Comparison of ENCODE assay signal across 24 cellular contexts in genomic region chr7:79398145-79398749, GRCh38. TPM values are rescaled to one million over a fixed set of nuclear protein-coding genes. Genes with fewer than 3 reads are reported as not detected.
DNase-seq lines count a peak whose midpoint lies in the region; ATAC-seq and TF ChIP-seq lines count a peak whose summit lies in the region.
"Had no signal": no experiment of that assay in that cellular context is flagged by ENCODE, and none has a peak within 500 bp of the region (broad histone marks: within the 10 kb centered on the region; RNA-seq: fewer than 3 reads in every experiment).

No MANE protein-coding gene starts in this region.

- CTCF ChIA-PET in Panc1 (lab: Charles Lee) = interaction anchor here (0.7 kb wide), 1 partner anchor 9 kb away, joined by 7 read pairs; no protein-coding TSS in a partner anchor
- CTCF ChIA-PET in activated CD4-positive, alpha-beta memory T cell treated with anti-CD3 and anti-CD28 coated beads, Interleukin-2, amount 10 ng/mL, durations not matched to agents 7 days and 5 days (lab: Charles Lee) = no interaction called here

- no peaks in the 10 kb centered on the region for H3K27me3 ChIP-seq in Panc1 (ENCODE audit: control insufficient read depth, insufficient read depth, low read length)
- H3K27me3 ChIP-seq: body of pancreas, esophagus muscularis mucosa, SJCRH30 had no signal

- POLR2A ChIA-PET in Panc1 (lab: Charles Lee) = no interaction called here
- POLR2A ChIA-PET in activated CD4-positive, alpha-beta memory T cell treated with anti-CD3 and anti-CD28 coated beads, Interleukin-2, amount 10 ng/mL, durations not matched to agents 7 days and 5 days (lab: Charles Lee) = no interaction called here

- no peaks in the 10 kb centered on the region for H3K4me1 Mint-ChIP-seq in stimulated activated effector memory CD8-positive, alpha-beta T cell treated with anti-CD3 and anti-CD28 coated beads, Interleukin-12 subunit alpha, Interleukin-12 subunit beta, amount 100 ng/mL, for 72 hours
- no peaks in the 10 kb centered on the region for H3K4me1 Mint-ChIP-seq in activated naive CD8-positive, alpha-beta T cell treated with anti-CD3 and anti-CD28 coated beads, Interleukin-2, amount 50 U/mL, for 24 hours
- H3K4me1 Mint-ChIP-seq in activated CD4-positive, alpha-beta memory T cell treated with anti-CD3 and anti-CD28 coated beads, Interleukin-2, amount 10 ng/mL, durations not matched to agents 7 days and 5 days = no peaks in the 10 kb centered on the region
- H3K4me1 Mint-ChIP-seq: CD4-positive, alpha-beta memory T cell had no signal

- H3K4me3 Mint-ChIP-seq in stimulated activated effector memory CD8-positive, alpha-beta T cell treated with anti-CD3 and anti-CD28 coated beads, Interleukin-12 subunit alpha, Interleukin-12 subunit beta, amount 100 ng/mL, for 72 hours = no peak overlapping the region
- no peak overlapping the region for H3K4me3 Mint-ChIP-seq in activated naive CD8-positive, alpha-beta T cell treated with anti-CD3 and anti-CD28 coated beads, Interleukin-2, amount 50 U/mL, for 24 hours
- H3K4me3 Mint-ChIP-seq in activated CD4-positive, alpha-beta memory T cell treated with anti-CD3 and anti-CD28 coated beads, Interleukin-2, amount 10 ng/mL, durations not matched to agents 7 days and 5 days = no peak overlapping the region
- H3K4me3 Mint-ChIP-seq: CD4-positive, alpha-beta memory T cell; T-helper 1 cell treated with Interleukin-12 subunit alpha and Interleukin-12 subunit beta and Interleukin-4 antibody, amounts not matched to agents 30 μg/mL and 1 μg/mL, for 36 hours; type B pancreatic cell had no signal

- H3K36me3 Mint-ChIP-seq in stimulated activated effector memory CD8-positive, alpha-beta T cell treated with anti-CD3 and anti-CD28 coated beads, Interleukin-12 subunit alpha, Interleukin-12 subunit beta, amount 100 ng/mL, for 72 hours = no peaks in the 10 kb centered on the region
- no peaks in the 10 kb centered on the region for H3K36me3 Mint-ChIP-seq in activated naive CD8-positive, alpha-beta T cell treated with anti-CD3 and anti-CD28 coated beads, Interleukin-2, amount 50 U/mL, for 24 hours (ENCODE audit: low read depth)
- H3K36me3 Mint-ChIP-seq in activated CD4-positive, alpha-beta memory T cell treated with anti-CD3 and anti-CD28 coated beads, Interleukin-2, amount 10 ng/mL, durations not matched to agents 7 days and 5 days (ENCODE audit: low read depth) = no peaks in the 10 kb centered on the region
- H3K36me3 Mint-ChIP-seq: activated naive CD4-positive, alpha-beta T cell treated with anti-CD3 and anti-CD28 coated beads, Interleukin-2, amount 50 U/mL, for 72 hours; CD4-positive, alpha-beta memory T cell; type B pancreatic cell had no signal

- peaks cover 8% of the 10 kb centered on the region; the same call in 1 of the 2 replicates for H3K4me1 ChIP-seq in Panc1 (ENCODE audit: control insufficient read depth, insufficient read depth, low read length)
- H3K4me1 ChIP-seq: body of pancreas, psoas muscle had no signal

- in situ Hi-C loops in Panc1 (cut with HindIII; ENCODE audit: low pct_unique_long_range_greater_than_20kb, low sequenced_read_pairs) = no loop called here

- no peak overlapping the region for H3K27ac Mint-ChIP-seq in stimulated activated effector memory CD8-positive, alpha-beta T cell treated with anti-CD3 and anti-CD28 coated beads, Interleukin-12 subunit alpha, Interleukin-12 subunit beta, amount 100 ng/mL, for 72 hours
- no peak overlapping the region for H3K27ac Mint-ChIP-seq in activated naive CD8-positive, alpha-beta T cell treated with anti-CD3 and anti-CD28 coated beads, Interleukin-2, amount 50 U/mL, for 24 hours
- no peak overlapping the region for H3K27ac Mint-ChIP-seq in activated CD4-positive, alpha-beta memory T cell treated with anti-CD3 and anti-CD28 coated beads, Interleukin-2, amount 10 ng/mL, durations not matched to agents 7 days and 5 days
- H3K27ac Mint-ChIP-seq: activated naive CD4-positive, alpha-beta T cell treated with anti-CD3 and anti-CD28 coated beads, Interleukin-2, amount 50 U/mL, for 72 hours; CD4-positive, alpha-beta memory T cell; T-helper 1 cell treated with Interleukin-12 subunit alpha and Interleukin-12 subunit beta and Interleukin-4 antibody, amounts not matched to agents 30 μg/mL and 1 μg/mL, for 36 hours; type B pancreatic cell had no signal

- no peak for ATAC-seq in Panc1
- no peak for ATAC-seq in stimulated activated effector memory CD8-positive, alpha-beta T cell treated with anti-CD3 and anti-CD28 coated beads, Interleukin-12 subunit alpha, Interleukin-12 subunit beta, amount 100 ng/mL, for 72 hours
- ATAC-seq in activated naive CD8-positive, alpha-beta T cell treated with anti-CD3 and anti-CD28 coated beads, Interleukin-2, amount 50 U/mL, for 24 hours = no peak
- no peak for ATAC-seq in GM21447 (IDR thresholded peaks at IDR 0.05; ENCODE audit: unreplicated experiment)
- ATAC-seq: activated naive CD4-positive, alpha-beta T cell treated with anti-CD3 and anti-CD28 coated beads, Interleukin-2, amount 50 U/mL, for 72 hours; body of pancreas; psoas muscle had no signal

- intact Hi-C loops in Panc1 (cut with micrococcal nuclease; ENCODE audit: unreplicated experiment) = no loop called here

- H3K36me3 ChIP-seq in Panc1 (ENCODE audit: control insufficient read depth, insufficient read depth, low read length) = no peaks in the 10 kb centered on the region
- H3K36me3 ChIP-seq: esophagus muscularis mucosa, SJCRH30 had no signal

- no TSS peak for BruUV-seq in Panc1 (replicated peaks; lab: Mats Ljungman, UMichigan)

- H3K9me3 Mint-ChIP-seq in stimulated activated effector memory CD8-positive, alpha-beta T cell treated with anti-CD3 and anti-CD28 coated beads, Interleukin-12 subunit alpha, Interleukin-12 subunit beta, amount 100 ng/mL, for 72 hours = peaks cover 2% of the 10 kb centered on the region
- H3K9me3 Mint-ChIP-seq in activated naive CD8-positive, alpha-beta T cell treated with anti-CD3 and anti-CD28 coated beads, Interleukin-2, amount 50 U/mL, for 24 hours = no peaks in the 10 kb centered on the region
- H3K9me3 Mint-ChIP-seq in activated CD4-positive, alpha-beta memory T cell treated with anti-CD3 and anti-CD28 coated beads, Interleukin-2, amount 10 ng/mL, durations not matched to agents 7 days and 5 days = no peaks in the 10 kb centered on the region
- H3K9me3 Mint-ChIP-seq: activated naive CD4-positive, alpha-beta T cell treated with anti-CD3 and anti-CD28 coated beads, Interleukin-2, amount 50 U/mL, for 72 hours; CD4-positive, alpha-beta memory T cell; T-helper 1 cell treated with Interleukin-12 subunit alpha and Interleukin-12 subunit beta and Interleukin-4 antibody, amounts not matched to agents 30 μg/mL and 1 μg/mL, for 36 hours; type B pancreatic cell had no signal

- no peak for DNase-seq in Panc1 (ENCODE audit: low read depth, low spot score)
- DNase-seq in dermis blood vessel endothelial cell = peak; percentile 8
- peak; percentile 10 to 90 for DNase-seq in lung microvascular endothelial cell (ENCODE audit: low read depth in 2 of 2)
- peak; percentile 52 for DNase-seq in superior temporal gyrus (ENCODE audit: extremely low spot score)
- no peak for DNase-seq in stimulated activated effector memory CD8-positive, alpha-beta T cell treated with anti-CD3 and anti-CD28 coated beads, Interleukin-12 subunit alpha, Interleukin-12 subunit beta, amount 100 ng/mL, for 72 hours (ENCODE audit: low spot score in 2 of 2)
- DNase-seq in activated naive CD8-positive, alpha-beta T cell treated with anti-CD3 and anti-CD28 coated beads, Interleukin-2, amount 50 U/mL, for 24 hours = no peak
- no peak for DNase-seq in activated CD4-positive, alpha-beta memory T cell treated with anti-CD3 and anti-CD28 coated beads, Interleukin-2, amount 10 ng/mL, durations not matched to agents 7 days and 5 days
- DNase-seq: activated CD4-positive, alpha-beta T cell treated with anti-CD3 and anti-CD28 coated beads for 48 hours; body of pancreas; CD4-positive, alpha-beta memory T cell; effector memory CD4-positive, alpha-beta T cell; glutamatergic neuron; NCI-H1048; NCI-H2081; psoas muscle; SJCRH30; stimulated activated CD4-positive, alpha-beta T cell treated with anti-CD3 and anti-CD28 coated beads, Interleukin-2, amount 100 ng/mL, for 48 hours; stimulated activated naive CD4-positive, alpha-beta T cell had no signal

- no peaks in the 10 kb centered on the region for H3K27me3 Mint-ChIP-seq in activated naive CD8-positive, alpha-beta T cell treated with anti-CD3 and anti-CD28 coated beads, Interleukin-2, amount 50 U/mL, for 24 hours
- no peaks in the 10 kb centered on the region for H3K27me3 Mint-ChIP-seq in activated CD4-positive, alpha-beta memory T cell treated with anti-CD3 and anti-CD28 coated beads, Interleukin-2, amount 10 ng/mL, durations not matched to agents 7 days and 5 days
- H3K27me3 Mint-ChIP-seq: CD4-positive, alpha-beta memory T cell; type B pancreatic cell had no signal

- TF ChIP-seq CTCF in Panc1 (IDR thresholded peaks at IDR 0.05) = no peak

- H3K27ac ChIP-seq in Panc1 (ENCODE audit: low read length) = peak overlapping the region; percentile 57; the same call in 1 of the 2 replicates
- H3K27ac ChIP-seq: body of pancreas, psoas muscle, SJCRH30 had no signal

- H3K9me3 ChIP-seq in Panc1 (ENCODE audit: control insufficient read depth, insufficient read depth, low read depth, low read length) = no peaks in the 10 kb centered on the region
- H3K9me3 ChIP-seq: body of pancreas, esophagus muscularis mucosa, psoas muscle, SJCRH30 had no signal

- no peak overlapping the region for H3K4me3 ChIP-seq in Panc1 (ENCODE audit: low read depth in 2 of 2, low read length in 2 of 2)
- H3K4me3 ChIP-seq: body of pancreas, esophagus muscularis mucosa, psoas muscle, SJCRH30, smooth muscle cell had no signal

RNA-seq across cellular contexts. Expression of gene MAGI2, which starts 55.2 kb away (rescaled TPM):
- 5.4 TPM for total RNA-seq in Panc1 (2021; ENCODE audit: unreplicated experiment)
- polyA plus RNA-seq in Panc1 (2012; ENCODE audit: insufficient read length) = 5.2 TPM
- total RNA-seq in dermis blood vessel endothelial cell = 1.8 and 2.4 TPM in 2 replicates
- total RNA-seq in lung microvascular endothelial cell = 0.40 and 0.44 TPM in 2 replicates
- total RNA-seq in activated CD4-positive, alpha-beta memory T cell treated with anti-CD3 and anti-CD28 coated beads, Interleukin-2, amount 10 ng/mL, durations not matched to agents 7 days and 5 days = under 1 TPM; 0.08 to 0.13 TPM
- polyA plus RNA-seq: CD4-positive, alpha-beta memory T cell had no signal

Comparison
In these comparisons a context has a peak if more than half of its experiments do, and no peak if none do; other contexts are left out.
1. DNase-seq: peak in dermis blood vessel endothelial cell (single experiment), lung microvascular endothelial cell (2 of 2) and superior temporal gyrus (single experiment); none in Panc1 (single experiment), stimulated activated effector memory CD8-positive, alpha-beta T cell treated with anti-CD3 and anti-CD28 coated beads, Interleukin-12 subunit alpha, Interleukin-12 subunit beta, amount 100 ng/mL, for 72 hours (0 of 2), activated naive CD8-positive, alpha-beta T cell treated with anti-CD3 and anti-CD28 coated beads, Interleukin-2, amount 50 U/mL, for 24 hours (single experiment) and activated CD4-positive, alpha-beta memory T cell treated with anti-CD3 and anti-CD28 coated beads, Interleukin-2, amount 10 ng/mL, durations not matched to agents 7 days and 5 days (single experiment).